ENCODE assay signal across 24 cellular contexts in genomic region chr2:86002375-86002774, GRCh38.
"Had no signal": no experiment of that assay in that cellular context is flagged by ENCODE, and none has a peak within 500 bp of the region (broad histone marks: within the 10 kb centered on the region; RNA-seq: fewer than 3 reads in every experiment).

No MANE protein-coding gene starts in this region.

- H3K36me3 ChIP-seq: adrenal gland, MG63, Peyer's patch, SJCRH30 had no signal

- H3K27me3 ChIP-seq: adrenal gland, MG63, Peyer's patch, SJCRH30 had no signal

- ATAC-seq: activated CD8-positive, alpha-beta T cell treated with anti-CD3 and anti-CD28 coated beads, Interleukin-2, amount 10 ng/mL, durations not matched to agents 7 days and 5 days had no signal

- H3K27ac ChIP-seq: adrenal gland, Peyer's patch, RWPE1, SJCRH30 had no signal

- H3K4me3 ChIP-seq: adrenal gland, MG63, Peyer's patch, SJCRH30 had no signal

- H3K4me3 Mint-ChIP-seq: activated CD8-positive, alpha-beta T cell treated with anti-CD3 and anti-CD28 coated beads, Interleukin-2, amount 10 ng/mL, durations not matched to agents 7 days and 5 days; activated naive CD4-positive, alpha-beta T cell treated with anti-CD3 and anti-CD28 coated beads for 36 hours; activated naive CD8-positive, alpha-beta T cell; activated T-helper 1 cell treated with anti-CD3 and anti-CD28 coated beads, Interleukin-12 subunit alpha, Interleukin-12 subunit beta, Interleukin-2, Interleukin-4 antibody, amounts not matched to agents 30 ng/mL and 10 ng/mL and 1 ng/mL, durations not matched to agents 14 hours and 24 hours and 36 hours had no signal

- DNase-seq: activated CD4-positive, alpha-beta T cell treated with anti-CD3 and anti-CD28 coated beads for 48 hours; activated CD4-positive, alpha-beta T cell treated with anti-CD3 and anti-CD28 coated beads, Interleukin-2, amount 50 U/mL, for 4 hours; activated CD8-positive, alpha-beta memory T cell treated with anti-CD3 and anti-CD28 coated beads, Interleukin-2, amount 50 U/mL, for 48 hours; activated CD8-positive, alpha-beta T cell treated with anti-CD3 and anti-CD28 coated beads, Interleukin-2, amount 10 ng/mL, durations not matched to agents 7 days and 5 days; activated gamma-delta T cell; activated naive CD4-positive, alpha-beta T cell treated with anti-CD3 and anti-CD28 coated beads for 36 hours; activated T-cell treated with anti-CD3 and anti-CD28 coated beads, Interleukin-2, amount 50 U/mL, for 1 hour; adrenal gland; anterior cingulate cortex; caudate nucleus; MG63; MV-4-11; NCI-H1092 treated with DMSO at 0.1 percent for 48 hours; NCI-H1417 treated with DMSO at 0.1 percent for 48 hours; NCI-H1694 treated with DMSO at 0.1 percent for 48 hours; NCI-H2029 treated with DMSO at 0.1 percent for 48 hours; NCI-H510A treated with DMSO at 0.1 percent for 48 hours; Peyer's patch; Right ventricle myocardium superior; SJCRH30; SK-N-SH had no signal

- H3K27ac Mint-ChIP-seq: activated CD8-positive, alpha-beta T cell treated with anti-CD3 and anti-CD28 coated beads, Interleukin-2, amount 10 ng/mL, durations not matched to agents 7 days and 5 days; activated naive CD4-positive, alpha-beta T cell treated with anti-CD3 and anti-CD28 coated beads for 36 hours; activated naive CD8-positive, alpha-beta T cell; activated T-helper 1 cell treated with anti-CD3 and anti-CD28 coated beads, Interleukin-12 subunit alpha, Interleukin-12 subunit beta, Interleukin-2, Interleukin-4 antibody, amounts not matched to agents 30 ng/mL and 10 ng/mL and 1 ng/mL, durations not matched to agents 14 hours and 24 hours and 36 hours had no signal

- H3K9me3 ChIP-seq: adrenal gland had no signal

- H3K27me3 Mint-ChIP-seq: activated naive CD8-positive, alpha-beta T cell had no signal
